Comparison of ENCODE assay signal across 8 cellular contexts in the genomic region with DNA sequence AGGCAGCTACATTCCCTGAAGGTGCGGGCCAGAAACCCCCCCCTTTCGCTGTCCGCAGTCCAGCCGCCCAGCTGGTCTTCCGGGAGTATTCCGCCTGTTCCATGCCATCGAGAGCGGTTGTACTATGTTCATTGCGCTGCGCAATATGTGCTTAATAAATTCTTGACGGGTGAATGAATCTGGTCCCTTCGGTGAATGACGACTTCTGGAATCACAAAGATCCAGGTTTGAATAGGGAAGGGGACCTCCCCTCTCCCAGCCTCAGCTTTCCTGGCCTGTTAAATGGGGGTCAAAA. TPM values are rescaled to one million over a fixed set of nuclear protein-coding genes. Genes with fewer than 3 reads are reported as not detected.
A peak's percentile ranks its signal among the peaks of the same experiment; 100 is the strongest.
DNase-seq lines count a peak whose midpoint lies in the region; ATAC-seq and TF ChIP-seq lines count a peak whose summit lies in the region.

No MANE protein-coding gene starts in this region.

- H3K4me2 ChIP-seq in KMS-11, result peak overlapping the region; percentile 71

- H3K36me3 Mint-ChIP-seq in naive thymus-derived CD8-positive, alpha-beta T cell, result peaks cover 0 to 6% (median 0%) of the 10 kb centered on the region in 3 donors

- TF ChIP-seq CTCF in AG09309 (IDR thresholded peaks at IDR 0.05; ENCODE audit: control insufficient read depth, insufficient read depth, low read depth, low read length, missing control alignments) (no peak), KMS-11 (conservative IDR thresholded peaks at IDR 0.05; ENCODE audit: low read depth, low read length) (no peak; the same call in 1 of the 2 replicates)

- H3K27me3 Mint-ChIP-seq in naive thymus-derived CD8-positive, alpha-beta T cell, result no peaks in the 10 kb centered on the region

- no peaks in the 10 kb centered on the region for H3K36me3 ChIP-seq in KMS-11 (ENCODE audit: insufficient read depth)

- peak overlapping the region; percentile 83 to 96 (median 94) for H3K27ac Mint-ChIP-seq in naive thymus-derived CD8-positive, alpha-beta T cell

- no peak for DNase-seq in AG09309 (ENCODE audit: low read depth)
- no peak for DNase-seq in naive thymus-derived CD8-positive, alpha-beta T cell
- no peak for DNase-seq in GOT3 (lab: John Stamatoyannopoulos, UW)
- DNase-seq in NCI-H1417 (lab: John Stamatoyannopoulos, UW), result no peak
- no peak for DNase-seq in NCI-H1105 treated with DMSO at 0.1 percent for 48 hours (lab: John Stamatoyannopoulos, UW)
- DNase-seq in NOMO-1 treated with dmso at 0.1 percent for 144 hours (lab: John Stamatoyannopoulos, UW; ENCODE audit: unreplicated experiment), result no peak

- H3K9me3 Mint-ChIP-seq in naive thymus-derived CD8-positive, alpha-beta T cell, result no peaks in the 10 kb centered on the region

- POLR2A ChIA-PET in naive thymus-derived CD8-positive, alpha-beta T cell (lab: Charles Lee), result interaction anchor here (0.7 to 3.2 kb wide), 7 partner anchors 9 to 132 kb away, joined by 3 to 15 read pairs (median 5); partner anchors contain the start of genes CCDC120, GRIPAP1, OTUD5 and PRAF2

- no peaks in the 10 kb centered on the region for H3K27me3 ChIP-seq in KMS-11 (ENCODE audit: insufficient read depth, low read depth)

- H3K79me2 ChIP-seq in KMS-11 (ENCODE audit: insufficient read depth, low read depth), result peaks cover 26% of the 10 kb centered on the region

- peaks cover 22% of the 10 kb centered on the region for H3K4me1 ChIP-seq in KMS-11 (ENCODE audit: low read depth, poor library complexity, severe bottlenecking)

- H2AFZ ChIP-seq in KMS-11 (ENCODE audit: low read depth), result peak overlapping the region; percentile 78

- no peaks in the 10 kb centered on the region for H4K20me1 ChIP-seq in KMS-11 (ENCODE audit: insufficient read depth)

- no peak for ATAC-seq in naive thymus-derived CD8-positive, alpha-beta T cell

- peak overlapping the region; percentile 22 for H3K4me3 ChIP-seq in AG09309 (ENCODE audit: control insufficient read depth, low read depth, low read length)
- H3K4me3 ChIP-seq in KMS-11 (IDR thresholded peaks at IDR 0.05; ENCODE audit: insufficient read depth, low read depth, low read length), result no peak overlapping the region

- H3K4me3 Mint-ChIP-seq in naive thymus-derived CD8-positive, alpha-beta T cell, result peak overlapping the region in 9 of 10 donors; percentile 81 to 94 (median 84)

- H3K27ac ChIP-seq in KMS-11 (no peak overlapping the region), cingulate gyrus (ENCODE audit: low read depth, low read length) (peak overlapping the region; percentile 80)

- H3K9ac ChIP-seq in KMS-11, result no peak overlapping the region; the same call in 1 of the 2 replicates

- peaks cover 11 to 37% (median 34%) of the 10 kb centered on the region in 4 donors for H3K4me1 Mint-ChIP-seq in naive thymus-derived CD8-positive, alpha-beta T cell

RNA-seq across cellular contexts. Expression of gene TFE3, which starts 0.8 kb away (rescaled TPM):
- 10 to 100 TPM; 31.0 to 34.4 TPM for total RNA-seq in naive thymus-derived CD8-positive, alpha-beta T cell
- 1 to 10 TPM; 2.6 to 4.4 (median 3.5) TPM for polyA plus RNA-seq in naive thymus-derived CD8-positive, alpha-beta T cell

RNA-seq across cellular contexts. Expression of gene CCDC120, which starts 14.9 kb away (rescaled TPM):
- 10 to 100 TPM; 12.9 TPM for total RNA-seq in naive thymus-derived CD8-positive, alpha-beta T cell
- polyA plus RNA-seq in naive thymus-derived CD8-positive, alpha-beta T cell, result 1 to 10 TPM in 1 of 3 donors, under 1 TPM in 2; 0.61 to 1.7 (median 0.94) TPM

RNA-seq across cellular contexts. Expression of gene PRAF2, which starts 29.9 kb away (rescaled TPM):
- total RNA-seq in naive thymus-derived CD8-positive, alpha-beta T cell, result 10 to 100 TPM; 22.9 to 24.6 TPM
- 10 to 100 TPM; 39.0 to 52.9 (median 50.7) TPM for polyA plus RNA-seq in naive thymus-derived CD8-positive, alpha-beta T cell

RNA-seq across cellular contexts. Expression of gene WDR45, which starts 35.8 kb away (rescaled TPM):
- 100 to 1,000 TPM; 112 to 124 TPM for total RNA-seq in naive thymus-derived CD8-positive, alpha-beta T cell
- polyA plus RNA-seq in naive thymus-derived CD8-positive, alpha-beta T cell, result 10 to 100 TPM; 42.4 to 57.2 (median 43.3) TPM

RNA-seq across cellular contexts. Expression of gene GRIPAP1, which starts 41.9 kb away (rescaled TPM):
- 100 to 1,000 TPM in 1 of 2 experiments, 10 to 100 TPM in 1; 91.1 to 100 TPM for total RNA-seq in naive thymus-derived CD8-positive, alpha-beta T cell
- polyA plus RNA-seq in naive thymus-derived CD8-positive, alpha-beta T cell, result 10 to 100 TPM in 2 of 3 donors, 1 to 10 TPM in 1; 6.8 to 15.9 (median 12.6) TPM
